In genomic region chr6:37134622-37135191, GRCh38 we compare ENCODE assay signal across 8 cellular contexts. TPM values are rescaled to one million over a fixed set of nuclear protein-coding genes. Genes with fewer than 3 reads are reported as not detected.
A peak's percentile ranks its signal among the peaks of the same experiment; 100 is the strongest.
DNase-seq lines count a peak whose midpoint lies in the region; TF ChIP-seq lines count a peak whose summit lies in the region.

No MANE protein-coding gene starts in this region.

- H2AK5ac ChIP-seq in trophoblast cell (ENCODE audit: low read length), result peak overlapping the region; percentile 32

- H3K14ac ChIP-seq in trophoblast cell (ENCODE audit: low read length), result peak overlapping the region; percentile 26

- peak overlapping the region; percentile 30 for H3K18ac ChIP-seq in trophoblast cell (ENCODE audit: low read length)

- peak overlapping the region; percentile 8 for H2BK5ac ChIP-seq in trophoblast cell (ENCODE audit: low read depth, low read length, poor library complexity)

- H4K12ac ChIP-seq in trophoblast cell (ENCODE audit: low read depth, low read length), result no peak overlapping the region

- peak overlapping the region; percentile 78 for H2BK12ac ChIP-seq in trophoblast cell (ENCODE audit: low read length)

- peaks cover 21% of the 10 kb centered on the region for H3K4me1 Mint-ChIP-seq in T-helper 2 cell treated with Interferon-gamma antibody and Interleukin-4, amounts not matched to agents 5 μg/mL and 100 μg/mL, for 36 hours (ENCODE audit: low read depth)

- peak overlapping the region; percentile 42 for H4K8ac ChIP-seq in trophoblast cell (ENCODE audit: low read depth, low read length)

- peak overlapping the region; percentile 44 for H3K9ac ChIP-seq in trophoblast cell (ENCODE audit: low read length)

- peaks cover 20% of the 10 kb centered on the region for H3K79me1 ChIP-seq in trophoblast cell (ENCODE audit: low read length)

- H3K23ac ChIP-seq in trophoblast cell (ENCODE audit: low read length), result peak overlapping the region; percentile 73

- no peak overlapping the region for H2AFZ ChIP-seq in trophoblast cell (ENCODE audit: insufficient read depth, low read length, poor library complexity)

- no CpG with 5 or more reads among the region's 8 CpGs for WGBS in trophoblast cell (ENCODE audit: extremely low coverage, insufficient coverage, insufficient read length)

- H4K91ac ChIP-seq in trophoblast cell (ENCODE audit: low read depth, low read length), result peak overlapping the region; percentile 50

- H3K36me3 ChIP-seq in trophoblast cell (ENCODE audit: control insufficient read depth in 1 of 2, insufficient read depth in 2 of 2, low read length in 2 of 2), result no peaks in the 10 kb centered on the region

- no peaks in the 10 kb centered on the region for H3K79me2 ChIP-seq in trophoblast cell (ENCODE audit: control insufficient read depth, insufficient read depth, low read length, poor library complexity)

- peak overlapping the region; percentile 67 for H2BK120ac ChIP-seq in trophoblast cell (ENCODE audit: insufficient read depth, low read length, poor library complexity)

- H3K4me2 ChIP-seq in trophoblast cell (ENCODE audit: low read length), result peak overlapping the region; percentile 32

- H3K9me3 ChIP-seq in trophoblast cell (ENCODE audit: insufficient read depth, low read depth, low read length), result no peaks in the 10 kb centered on the region

- H3K36me3 Mint-ChIP-seq in T-helper 2 cell treated with Interferon-gamma antibody and Interleukin-4, amounts not matched to agents 5 μg/mL and 100 μg/mL, for 36 hours (ENCODE audit: low read depth), result no peaks in the 10 kb centered on the region

- no peaks in the 10 kb centered on the region for H3K27me3 ChIP-seq in trophoblast cell (ENCODE audit: insufficient read depth, low read length)

- H3K9me3 Mint-ChIP-seq in T-helper 2 cell treated with Interferon-gamma antibody and Interleukin-4, amounts not matched to agents 5 μg/mL and 100 μg/mL, for 36 hours, result no peaks in the 10 kb centered on the region

- H3K4me1 ChIP-seq in trophoblast cell (ENCODE audit: control insufficient read depth in 1 of 2, insufficient read depth in 2 of 2, low read length in 2 of 2), result peaks cover 28 to 33% of the 10 kb centered on the region in 2 experiments

- TF ChIP-seq CTCF in fibroblast of mammary gland (conservative IDR thresholded peaks at IDR 0.05; ENCODE audit: control insufficient read depth, insufficient read depth, low read depth, low read length), result no peak

- H3K4me3 ChIP-seq in fibroblast of mammary gland (ENCODE audit: control insufficient read depth, low read depth, low read length) (no peak overlapping the region), trophoblast cell (ENCODE audit: low read depth, low read length) (no peak overlapping the region)

- DNase-seq in H4 (ENCODE audit: low spot score) (peak; percentile 97), fibroblast of mammary gland (ENCODE audit: low read depth) (peak; percentile 98), trophoblast cell (peak; percentile 85 to 86), KG1 (lab: John Stamatoyannopoulos, UW) (no peak), NCI-H146 (lab: John Stamatoyannopoulos, UW) (no peak), GOT3 (lab: John Stamatoyannopoulos, UW) (no peak)
- no peak for DNase-seq in T-helper 2 cell treated with Interferon-gamma antibody and Interleukin-4, amounts not matched to agents 5 μg/mL and 100 μg/mL, for 36 hours (ENCODE audit: low spot score)
- no peak for DNase-seq in activated CD4-positive, CD25-positive, alpha-beta regulatory T cell treated with anti-CD3 and anti-CD28 coated beads, Interleukin-2, amount 50 U/mL, for 72 hours

- peak overlapping the region; percentile 27 for H3K27ac ChIP-seq in trophoblast cell (ENCODE audit: low read depth, low read length)

- peak overlapping the region; percentile 31 for H3K27ac Mint-ChIP-seq in T-helper 2 cell treated with Interferon-gamma antibody and Interleukin-4, amounts not matched to agents 5 μg/mL and 100 μg/mL, for 36 hours

- no peak overlapping the region for H3K4ac ChIP-seq in trophoblast cell (ENCODE audit: low read depth, low read length)

- H3K27me3 Mint-ChIP-seq in T-helper 2 cell treated with Interferon-gamma antibody and Interleukin-4, amounts not matched to agents 5 μg/mL and 100 μg/mL, for 36 hours (ENCODE audit: low read depth), result no peaks in the 10 kb centered on the region

- no peak overlapping the region for H3K4me3 Mint-ChIP-seq in T-helper 2 cell treated with Interferon-gamma antibody and Interleukin-4, amounts not matched to agents 5 μg/mL and 100 μg/mL, for 36 hours

RNA-seq across cellular contexts. Expression of gene PIM1, which starts 35.2 kb away (rescaled TPM):
- 9.2 and 12.3 TPM in 2 replicates for total RNA-seq in H4 (2014; rRNA removed; shearing (Covaris generic))
- 11.8 and 13.2 TPM in 2 replicates for polyA plus RNA-seq in trophoblast cell (2013)

Comparison
In these comparisons a context has a peak if more than half of its experiments do, and no peak if none do; other contexts are left out.
1. DNase-seq: peak in H4 (single experiment), fibroblast of mammary gland (single experiment) and trophoblast cell (2 of 2); none in T-helper 2 cell treated with Interferon-gamma antibody and Interleukin-4, amounts not matched to agents 5 μg/mL and 100 μg/mL, for 36 hours (single experiment), KG1 (single experiment), NCI-H146 (single experiment), activated CD4-positive, CD25-positive, alpha-beta regulatory T cell treated with anti-CD3 and anti-CD28 coated beads, Interleukin-2, amount 50 U/mL, for 72 hours (single experiment) and GOT3 (single experiment).